Comparison of ENCODE assay signal across 9 cellular contexts in genomic region chr2:38590053-38590452, GRCh38. TPM values are rescaled to one million over a fixed set of nuclear protein-coding genes. Genes with fewer than 3 reads are reported as not detected.
DNase-seq lines count a peak whose midpoint lies in the region; TF ChIP-seq lines count a peak whose summit lies in the region.
"Had no signal": no experiment of that assay in that cellular context is flagged by ENCODE, and none has a peak within 500 bp of the region (broad histone marks: within the 10 kb centered on the region; RNA-seq: fewer than 3 reads in every experiment).

No MANE protein-coding gene starts in this region.

- TF ChIP-seq POLR2A in vagina (IDR thresholded peaks at IDR 0.05) = no peak

- H3K9me3 ChIP-seq in CD4-positive, alpha-beta memory T cell (ENCODE audit: control insufficient read depth in 1 of 2, low read length in 2 of 2) = no peaks in the 10 kb centered on the region
- H3K9me3 ChIP-seq in neural cell (ENCODE audit: low read length) (no peaks in the 10 kb centered on the region), vagina (no peaks in the 10 kb centered on the region)
- H3K9me3 ChIP-seq: ascending aorta had no signal

- H3K79me2 ChIP-seq in neural cell (replicated peaks; ENCODE audit: insufficient read depth, low read length) = peaks cover 86% of the 10 kb centered on the region

- no peak for TF ChIP-seq RAD21 in neural cell (conservative IDR thresholded peaks at IDR 0.05)

- no peaks in the 10 kb centered on the region for H3F3A ChIP-seq in neural cell (ENCODE audit: insufficient read depth, low read length, poor library complexity, severe bottlenecking)

- peak overlapping the region; percentile 55 to 81 (median 76) for H3K4me3 Mint-ChIP-seq in CD4-positive, alpha-beta memory T cell
- H3K4me3 Mint-ChIP-seq in HFFc6 = 0 out of 2 replicates have a peak overlapping the region, but pooled peaks have one; percentile 9

- no peaks in the 10 kb centered on the region for H4K20me1 ChIP-seq in neural cell (ENCODE audit: insufficient read depth)

- no peak overlapping the region for H2AFZ ChIP-seq in neural cell (ENCODE audit: low read depth, low read length)

- intact Hi-C loops in CD4-positive, alpha-beta memory T cell (cut with micrococcal nuclease) = no loop called here
- intact Hi-C loops in vagina (cut with DNase I) = no loop called here

- H3K27ac ChIP-seq in CD4-positive, alpha-beta memory T cell (ENCODE audit: low read depth, low read length) = peak overlapping the region; percentile 54
- H3K27ac ChIP-seq in neural cell (ENCODE audit: low read length) (no peak overlapping the region), substantia nigra (ENCODE audit: low read depth, low read length, poor library complexity, severe bottlenecking) (no peak overlapping the region), vagina (no peak overlapping the region)

- no peaks in the 10 kb centered on the region for H3K27me3 Mint-ChIP-seq in CD4-positive, alpha-beta memory T cell
- H3K27me3 Mint-ChIP-seq in HFFc6 (ENCODE audit: insufficient read depth) = no peaks in the 10 kb centered on the region

- peaks cover 99% of the 10 kb centered on the region for H3K4me1 ChIP-seq in CD4-positive, alpha-beta memory T cell (ENCODE audit: insufficient read depth, low read length)
- peaks cover 44% of the 10 kb centered on the region for H3K4me1 ChIP-seq in vagina

- no peaks in the 10 kb centered on the region for H3K9me2 ChIP-seq in neural cell (ENCODE audit: insufficient read depth, low read length)

- CTCF ChIA-PET in CD4-positive, alpha-beta memory T cell (lab: Charles Lee; ENCODE audit: partially characterized antibody) = interaction anchor here (0.9 to 3.5 kb wide), 7 partner anchors 8 to 135 kb away, joined by 3 to 34 read pairs (median 3); partner anchors contain the start of gene HNRNPLL

- no peak overlapping the region for H3K9ac ChIP-seq in neural cell (ENCODE audit: low read length)

- no peak for TF ChIP-seq EP300 in neural cell (conservative IDR thresholded peaks at IDR 0.05; ENCODE audit: poor library complexity, severe bottlenecking)

- TF ChIP-seq CTCF in HFFc6 (IDR thresholded peaks at IDR 0.05) (peak; percentile 56), neural cell (IDR thresholded peaks at IDR 0.05; ENCODE audit: poor library complexity, severe bottlenecking) (peak; percentile 36), vagina (IDR thresholded peaks at IDR 0.05) (no peak)

- peak overlapping the region in 1 of 2 donors; percentile 15 for H3K4me3 ChIP-seq in CD4-positive, alpha-beta memory T cell (ENCODE audit: low read length in 2 of 2)
- no peak overlapping the region for H3K4me3 ChIP-seq in neural cell (ENCODE audit: low read length)
- no peak overlapping the region for H3K4me3 ChIP-seq in vagina
- H3K4me3 ChIP-seq: ascending aorta had no signal

- H3K36me3 ChIP-seq in CD4-positive, alpha-beta memory T cell (ENCODE audit: insufficient read depth, low read length) = no peaks in the 10 kb centered on the region
- H3K36me3 ChIP-seq in neural cell (ENCODE audit: insufficient read depth, low read length) = peaks cover 3% of the 10 kb centered on the region
- no peaks in the 10 kb centered on the region for H3K36me3 ChIP-seq in vagina
- H3K36me3 ChIP-seq: ascending aorta had no signal

- H3K27me3 ChIP-seq in CD4-positive, alpha-beta memory T cell (ENCODE audit: insufficient read depth, low read length) = no peaks in the 10 kb centered on the region
- H3K27me3 ChIP-seq in neural cell (ENCODE audit: insufficient read depth, low read depth, low read length) (no peaks in the 10 kb centered on the region), vagina (no peaks in the 10 kb centered on the region)
- H3K27me3 ChIP-seq: ascending aorta had no signal

- POLR2A ChIA-PET in CD4-positive, alpha-beta memory T cell (lab: Charles Lee; ENCODE audit: partially characterized antibody) = interaction anchor here (0.6 to 19.5 kb wide), 5 partner anchors 8 to 159 kb away, joined by 3 to 332 read pairs (median 11); partner anchors contain the start of genes HNRNPLL and SRSF7

- peaks cover 0 to 2% (median 0%) of the 10 kb centered on the region in 8 donors for H3K9me3 Mint-ChIP-seq in CD4-positive, alpha-beta memory T cell
- H3K9me3 Mint-ChIP-seq in HFFc6 = no peaks in the 10 kb centered on the region

- DNase-seq in CD4-positive, alpha-beta memory T cell = peak in 1 of 5 donors; percentile 15
- DNase-seq in HFFc6 (no peak), astrocyte of the hippocampus (ENCODE audit: low read depth, low spot score) (peak; percentile 7), substantia nigra (lab: John Stamatoyannopoulos, UW) (no peak), vagina (ENCODE audit: extremely low spot score in 2 of 2) (no peak)
- no peak for DNase-seq in stimulated activated CD4-positive, alpha-beta T cell treated with anti-CD3 and anti-CD28 coated beads, Interleukin-4, amount 100 ng/mL, for 1 hour
- DNase-seq: SIG-M5 had no signal

- peaks cover 46 to 83% (median 66%) of the 10 kb centered on the region in 4 donors for H3K4me1 Mint-ChIP-seq in CD4-positive, alpha-beta memory T cell
- H3K4me1 Mint-ChIP-seq in HFFc6 (ENCODE audit: low read depth) = peaks cover 67% of the 10 kb centered on the region

- peak overlapping the region; percentile 76 to 96 (median 83) for H3K27ac Mint-ChIP-seq in CD4-positive, alpha-beta memory T cell
- peak overlapping the region; percentile 42; the same call in 1 of the 2 replicates for H3K27ac Mint-ChIP-seq in HFFc6

- peaks cover 20 to 48% of the 10 kb centered on the region in 2 donors for H3K36me3 Mint-ChIP-seq in CD4-positive, alpha-beta memory T cell
- peaks cover 24% of the 10 kb centered on the region for H3K36me3 Mint-ChIP-seq in HFFc6 (ENCODE audit: low read depth)

- no peak overlapping the region for H3K4me2 ChIP-seq in neural cell (ENCODE audit: low read length)

TF ChIP-seq in neural cell, 6 proteins besides CTCF, POLR2A, EP300 and RAD21:
- no peak for TF ChIP-seq TAF1 (IDR thresholded peaks at IDR 0.05; ENCODE audit: low read depth)

RNA-seq across cellular contexts. Expression of gene HNRNPLL, which starts 12.7 kb away (rescaled TPM):
- total RNA-seq in CD4-positive, alpha-beta memory T cell = 100 to 1,000 TPM; 103 to 105 TPM
- polyA plus RNA-seq in CD4-positive, alpha-beta memory T cell = 10 to 100 TPM; 71.2 to 74.9 TPM
- 10 to 100 TPM; 45.5 to 57.5 (median 50.2) TPM for total RNA-seq in HFFc6 (2021; fragmentation: NEBNext Ultra II Directional; extraction: Animal tissue kit (Norgen Biotek cat#: 25700))
- polyA plus RNA-seq in neural cell = 53.4 and 63.5 TPM in 2 replicates
- polyA minus RNA-seq in neural cell = 116 and 128 TPM in 2 replicates
- 33.9 TPM for total RNA-seq in vagina

Comparison
In these comparisons a context has a peak if more than half of its experiments do, and no peak if none do; other contexts are left out.
1. CTCF ChIP-seq: peak in HFFc6 (single experiment) and neural cell (single experiment); none in vagina (0 of 3).